Comparison of ENCODE assay signal across 9 cellular contexts in the genomic region with DNA sequence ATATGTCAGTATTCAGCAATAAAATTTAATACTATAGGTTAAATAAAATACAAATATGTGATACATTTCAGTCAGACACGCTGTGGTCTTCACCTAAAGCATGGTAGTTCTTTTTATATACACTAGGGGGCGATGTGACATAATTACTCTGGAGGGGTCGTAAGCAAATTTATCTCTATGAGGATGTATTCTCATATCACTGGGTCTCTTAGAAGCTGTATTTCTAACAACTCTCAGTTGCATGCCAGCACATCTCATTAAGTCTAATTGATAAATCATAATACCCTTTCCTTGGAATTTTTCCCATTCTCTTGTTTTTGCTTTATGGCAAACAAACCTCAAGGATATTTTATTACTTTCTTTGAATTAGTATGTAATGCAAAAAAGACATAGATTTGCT. TPM values are rescaled to one million over a fixed set of nuclear protein-coding genes. Genes with fewer than 3 reads are reported as not detected.
DNase-seq lines count a peak whose midpoint lies in the region; FAIRE-seq lines count a peak whose summit lies in the region.
"Had no signal": no experiment of that assay in that cellular context is flagged by ENCODE, and none has a peak within 500 bp of the region (broad histone marks: within the 10 kb centered on the region; RNA-seq: fewer than 3 reads in every experiment).

No MANE protein-coding gene starts in this region.

- H3K9ac ChIP-seq in SK-N-MC (ENCODE audit: insufficient read length) = no peak overlapping the region

- H3K27ac ChIP-seq in SK-N-MC = peak overlapping the region; percentile 80
- no peak overlapping the region for H3K27ac ChIP-seq in effector memory CD4-positive, alpha-beta T cell (ENCODE audit: insufficient read depth, low read length, poor library complexity, severe bottlenecking)
- H3K27ac ChIP-seq: skin epidermis had no signal

- no peak overlapping the region for H3K4me3 ChIP-seq in Jurkat, Clone E6-1 (ENCODE audit: low read length)
- H3K4me3 ChIP-seq in SK-N-MC = peak overlapping the region; percentile 30
- no peak overlapping the region for H3K4me3 ChIP-seq in effector memory CD4-positive, alpha-beta T cell (ENCODE audit: insufficient read depth, low read depth, low read length, poor library complexity, severe bottlenecking)
- H3K4me3 ChIP-seq: skin epidermis had no signal

- peaks cover 19% of the 10 kb centered on the region for H3K4me1 ChIP-seq in effector memory CD4-positive, alpha-beta T cell (ENCODE audit: control insufficient read depth, insufficient read depth, low read length, poor library complexity, severe bottlenecking)

- peaks cover 4% of the 10 kb centered on the region; the same call in 1 of the 2 replicates for H3K36me3 ChIP-seq in SK-N-MC (ENCODE audit: insufficient read depth, low read length)
- no peaks in the 10 kb centered on the region for H3K36me3 ChIP-seq in effector memory CD4-positive, alpha-beta T cell (ENCODE audit: control insufficient read depth, insufficient read depth, low read length)

- H3K4me3 Mint-ChIP-seq in activated naive CD4-positive, alpha-beta T cell treated with anti-CD3 and anti-CD28 coated beads for 36 hours = no peak overlapping the region

- no peaks in the 10 kb centered on the region for H3K9me3 ChIP-seq in SK-N-MC (ENCODE audit: low read depth, low read length)
- H3K9me3 ChIP-seq in effector memory CD4-positive, alpha-beta T cell (ENCODE audit: control insufficient read depth, low read length) = no peaks in the 10 kb centered on the region

- peaks cover 40% of the 10 kb centered on the region for H3K4me1 Mint-ChIP-seq in activated naive CD4-positive, alpha-beta T cell treated with anti-CD3 and anti-CD28 coated beads for 36 hours (ENCODE audit: low read depth)

- CTCF ChIA-PET in activated naive CD4-positive, alpha-beta T cell treated with anti-CD3 and anti-CD28 coated beads for 36 hours (lab: Charles Lee) = interaction anchor here (0.7 to 0.9 kb wide), 2 partner anchors 32 to 171 kb away, joined by 3 to 4 read pairs; no protein-coding TSS in a partner anchor

- peak; percentile 98 for FAIRE-seq in islet of Langerhans (lab: Jason Lieb, UNC)

- peaks cover 5% of the 10 kb centered on the region for H3K36me3 Mint-ChIP-seq in activated naive CD4-positive, alpha-beta T cell treated with anti-CD3 and anti-CD28 coated beads for 36 hours (ENCODE audit: low read depth)

- DNase-seq in NCI-H2227 (lab: John Stamatoyannopoulos, UW; ENCODE audit: unreplicated experiment) (peak; percentile 6), NCI-H2227 treated with DMSO at 0.1 percent for 48 hours (lab: John Stamatoyannopoulos, UW) (no peak), SK-N-MC (ENCODE audit: low read depth, low spot score) (peak; percentile 91)
- DNase-seq in Jurkat, Clone E6-1 (ENCODE audit: low read depth, low spot score) = peak; percentile 28
- DNase-seq in effector memory CD4-positive, alpha-beta T cell = no peak
- DNase-seq in activated CD4-positive, CD25-positive, alpha-beta regulatory T cell (lab: John Stamatoyannopoulos, UW) = no peak
- DNase-seq in activated naive CD4-positive, alpha-beta T cell treated with anti-CD3 and anti-CD28 coated beads for 36 hours = no peak

- intact Hi-C loops in activated naive CD4-positive, alpha-beta T cell treated with anti-CD3 and anti-CD28 coated beads for 36 hours (cut with micrococcal nuclease) = loop anchor here (1.0 to 10.0 kb wide), 4 partner anchors 1335 to 1691 kb away; no protein-coding TSS in a partner anchor

- peaks cover 53% of the 10 kb centered on the region for H3K27me3 Mint-ChIP-seq in activated naive CD4-positive, alpha-beta T cell treated with anti-CD3 and anti-CD28 coated beads for 36 hours (ENCODE audit: low read depth)

- no peak overlapping the region for H3K27ac Mint-ChIP-seq in activated naive CD4-positive, alpha-beta T cell treated with anti-CD3 and anti-CD28 coated beads for 36 hours

- H3K27me3 ChIP-seq in effector memory CD4-positive, alpha-beta T cell (replicated peaks; ENCODE audit: control insufficient read depth, insufficient read depth, low read length, poor library complexity, severe bottlenecking) = peaks cover 15% of the 10 kb centered on the region

- no peaks in the 10 kb centered on the region for H3K9me3 Mint-ChIP-seq in activated naive CD4-positive, alpha-beta T cell treated with anti-CD3 and anti-CD28 coated beads for 36 hours

RNA-seq across cellular contexts. Expression of a gene that starts 3.9 kb away (rescaled TPM):
- polyA plus RNA-seq in Jurkat, Clone E6-1 (2012; ENCODE audit: insufficient read depth, insufficient read length) = not detected
- total RNA-seq in activated naive CD4-positive, alpha-beta T cell treated with anti-CD3 and anti-CD28 coated beads for 36 hours = not detected

Comparison
In these comparisons a context has a peak if more than half of its experiments do, and no peak if none do; other contexts are left out.
1. DNase-seq: peak in NCI-H2227 (single experiment), Jurkat, Clone E6-1 (single experiment) and SK-N-MC (single experiment); none in NCI-H2227 treated with DMSO at 0.1 percent for 48 hours (single experiment), effector memory CD4-positive, alpha-beta T cell (0 of 3), activated CD4-positive, CD25-positive, alpha-beta regulatory T cell (0 of 4) and activated naive CD4-positive, alpha-beta T cell treated with anti-CD3 and anti-CD28 coated beads for 36 hours (single experiment).